In genomic region chr4:3467601-3468031, GRCh38 we compare ENCODE assay signal across 27 cellular contexts. TPM values are rescaled to one million over a fixed set of nuclear protein-coding genes. Genes with fewer than 3 reads are reported as not detected.
A peak's percentile ranks its signal among the peaks of the same experiment; 100 is the strongest.
DNase-seq lines count a peak whose midpoint lies in the region; ATAC-seq and TF ChIP-seq lines count a peak whose summit lies in the region.
"Had no signal": no experiment of that assay in that cellular context is flagged by ENCODE, and none has a peak within 500 bp of the region (broad histone marks: within the 10 kb centered on the region; RNA-seq: fewer than 3 reads in every experiment).

No MANE protein-coding gene starts in this region.

- no peaks in the 10 kb centered on the region for H4K20me1 ChIP-seq in OCI-LY7 (ENCODE audit: insufficient read depth, low read length)

- no peak overlapping the region for H2AFZ ChIP-seq in OCI-LY7 (ENCODE audit: low read length)
- H2AFZ ChIP-seq: GM23338 had no signal

- H3K27ac ChIP-seq in heart left ventricle (peak overlapping the region in 10 of 12 donors; percentile 47 to 98 (median 90)), left ventricle myocardium inferior (replicated peaks) (peak overlapping the region; percentile 93), spleen (no peak overlapping the region), OCI-LY7 (ENCODE audit: low read depth, low read length, poor library complexity, severe bottlenecking) (no peak overlapping the region), SJCRH30 (no peak overlapping the region)
- H3K27ac ChIP-seq: BLaER1 treated with 17β-estradiol and CSF1 and Interleukin-3, amounts not matched to agents 10 nM and 100 nM; HL-60; Peyer's patch had no signal

- H3K27me3 ChIP-seq in heart left ventricle (peaks cover 0 to 21% (median 9%) of the 10 kb centered on the region in 9 donors), left ventricle myocardium inferior (ENCODE audit: low read depth) (peaks cover 49% of the 10 kb centered on the region), spleen (replicated peaks in 1 of 7) (peaks cover 0 to 67% (median 34%) of the 10 kb centered on the region in 7 donors), SJCRH30 (no peaks in the 10 kb centered on the region)

- no peaks in the 10 kb centered on the region for H3K9me2 ChIP-seq in OCI-LY7 (ENCODE audit: insufficient read depth, low read length)

- POLR2A ChIA-PET in OCI-LY7 (lab: Charles Lee), result no interaction called here

- H3K36me3 ChIP-seq in heart left ventricle, result no peaks in the 10 kb centered on the region
- H3K36me3 ChIP-seq in left ventricle myocardium inferior, result no peaks in the 10 kb centered on the region
- H3K36me3 ChIP-seq in spleen, result no peaks in the 10 kb centered on the region
- no peaks in the 10 kb centered on the region for H3K36me3 ChIP-seq in OCI-LY7 (ENCODE audit: insufficient read depth, low read length)
- no peaks in the 10 kb centered on the region for H3K36me3 ChIP-seq in SJCRH30
- H3K36me3 ChIP-seq: BLaER1 treated with 17β-estradiol and CSF1 and Interleukin-3, amounts not matched to agents 10 nM and 100 nM; Peyer's patch had no signal

- H3K4me3 ChIP-seq in heart left ventricle (no peak overlapping the region), left ventricle myocardium inferior (peak overlapping the region; percentile 75), spleen (no peak overlapping the region), OCI-LY7 (ENCODE audit: low read depth, low read length, poor library complexity, severe bottlenecking) (no peak overlapping the region), SJCRH30 (no peak overlapping the region)
- H3K4me3 ChIP-seq: BLaER1 treated with 17β-estradiol and CSF1 and Interleukin-3, amounts not matched to agents 10 nM and 100 nM; GM23338; Peyer's patch had no signal

- BruUV-seq in OCI-LY7 (replicated peaks; lab: Mats Ljungman, UMichigan), result no TSS peak

- H3K4me2 ChIP-seq in OCI-LY7 (ENCODE audit: low read length), result no peak overlapping the region
- H3K4me2 ChIP-seq: BLaER1 treated with 17β-estradiol and CSF1 and Interleukin-3, amounts not matched to agents 10 nM and 100 nM; GM23338 had no signal

- H3K9me3 ChIP-seq in heart left ventricle (no peaks in the 10 kb centered on the region), left ventricle myocardium inferior (replicated peaks) (no peaks in the 10 kb centered on the region), spleen (no peaks in the 10 kb centered on the region), OCI-LY7 (ENCODE audit: low read length) (0 out of 2 replicates have a peak, but pooled peaks cover 3% of the 10 kb centered on the region), SJCRH30 (replicated peaks) (no peaks in the 10 kb centered on the region)
- H3K9me3 ChIP-seq: BLaER1 treated with 17β-estradiol and CSF1 and Interleukin-3, amounts not matched to agents 10 nM and 100 nM; Caco-2; Peyer's patch had no signal

- ATAC-seq in heart left ventricle, result no peak
- no peak for ATAC-seq in left cardiac atrium
- no peak for ATAC-seq in HG03432 (IDR thresholded peaks at IDR 0.05; ENCODE audit: unreplicated experiment)
- ATAC-seq: GM23338 had no signal

- WGBS in heart left ventricle, 4 donors, result 46 to 72% (median 69%) methylated on average over 4 to 15 of the region's 15 CpGs
- 72 to 88% (median 84%) methylated on average over 14 to 15 of the region's 15 CpGs for WGBS in spleen, 5 donors

- intact Hi-C loops in heart left ventricle (cut with DNase I), result no loop called here
- intact Hi-C loops in left cardiac atrium (cut with DNase I), result no loop called here
- intact Hi-C loops in left ventricle myocardium inferior (cut with micrococcal nuclease), result no loop called here
- intact Hi-C loops in spleen (cut with DNase I; ENCODE audit: low total_unique reads), result no loop called here
- intact Hi-C loops in OCI-LY7 (cut with micrococcal nuclease; ENCODE audit: unreplicated experiment), result no loop called here

- no peak for TF ChIP-seq POLR2A in heart left ventricle (IDR thresholded peaks at IDR 0.05)
- TF ChIP-seq POLR2A in spleen (IDR thresholded peaks at IDR 0.05), result no peak

- DNase-seq in heart left ventricle (peak in 2 of 5 donors; percentile 20 to 30), left cardiac atrium (no peak), left ventricle myocardium inferior (no peak), myocyte (ENCODE audit: low read depth) (peak; percentile 19), spleen (peak; percentile 11), OCI-LY7 (ENCODE audit: low spot score) (no peak), SJCRH30 (no peak)
- DNase-seq: 8988T, Caco-2, DMS 273 treated with DMSO at 0.1 percent for 48 hours, DMS79 treated with DMSO at 0.1 percent for 48 hours, KBM-7, MM.1S, NCI-H1092 treated with DMSO at 0.1 percent for 48 hours, NCI-H146, NCI-H2029, NCI-H226, NCI-H524, NCI-H774, Peyer's patch had no signal

- CTCF ChIA-PET in OCI-LY7 (lab: Charles Lee; ENCODE audit: unreplicated experiment), result no interaction called here

- H3K79me2 ChIP-seq in OCI-LY7 (ENCODE audit: insufficient read depth, low read depth, low read length), result no peaks in the 10 kb centered on the region

- H3K4me1 ChIP-seq in heart left ventricle (peaks cover 0 to 76% (median 14%) of the 10 kb centered on the region in 12 donors), left ventricle myocardium inferior (peaks cover 81% of the 10 kb centered on the region), spleen (peaks cover 0 to 14% (median 10%) of the 10 kb centered on the region in 6 donors), OCI-LY7 (ENCODE audit: insufficient read depth, low read length, poor library complexity, severe bottlenecking) (no peaks in the 10 kb centered on the region), SJCRH30 (peaks cover 29% of the 10 kb centered on the region)

- TF ChIP-seq CTCF in heart left ventricle (IDR thresholded peaks at IDR 0.05), result no peak
- no peak for TF ChIP-seq CTCF in left ventricle myocardium inferior (IDR thresholded peaks at IDR 0.05; ENCODE audit: borderline replicate concordance)
- TF ChIP-seq CTCF in spleen (IDR thresholded peaks at IDR 0.05 in 8 of 11, conservative IDR thresholded peaks at IDR 0.05 in 3 of 11), result no peak
- TF ChIP-seq CTCF in OCI-LY7 (conservative IDR thresholded peaks at IDR 0.05; ENCODE audit: low read length), result no peak

RNA-seq across cellular contexts. Expression of gene DOK7, which starts 4.5 kb away (rescaled TPM):
- total RNA-seq in heart left ventricle, result 10 to 100 TPM; 27.7 to 75.1 (median 39.7) TPM
- polyA plus RNA-seq in heart left ventricle, result 10 to 100 TPM; 59.1 to 89.5 TPM
- total RNA-seq in left cardiac atrium, result 10 to 100 TPM; 21.5 to 38.2 TPM
- total RNA-seq in left ventricle myocardium inferior, result 46.7 TPM
- total RNA-seq in myocyte, result 112 and 228 TPM in 2 replicates
- 86.3 TPM for polyA plus RNA-seq in myocyte (2012)
- total RNA-seq in spleen, result 1 to 10 TPM in 6 of 7 donors, under 1 TPM in 1; 0.69 to 7.1 (median 1.6) TPM
- 10 to 100 TPM in 1 of 3 donors, 1 to 10 TPM in 2; 1.7 to 13.5 (median 8.7) TPM for polyA plus RNA-seq in spleen
- total RNA-seq in OCI-LY7 (2014; rRNA removed; shearing (Covaris generic)), result not detected in 2 replicates
- 1.3 and 1.5 TPM in 2 replicates for total RNA-seq in OCI-LY7 (2022)
- 8.6 and 9.6 TPM in 2 replicates for total RNA-seq in SJCRH30 (2014; rRNA removed; shearing (Covaris generic))
- total RNA-seq: CD4-positive, alpha-beta memory T cell; G401 had no signal

RNA-seq across cellular contexts. Expression of gene HGFAC, which starts 25.8 kb away (rescaled TPM):
- total RNA-seq in heart left ventricle, result under 1 TPM in 5 of 9 donors, not detected in 4; 0.19 to 0.65 (median 0.47) TPM
- polyA plus RNA-seq in heart left ventricle, result under 1 TPM; 0.11 to 0.73 TPM
- under 1 TPM; 0.34 to 0.38 TPM for total RNA-seq in left cardiac atrium
- total RNA-seq in left ventricle myocardium inferior, result 0.80 TPM
- 0.47 and 0.48 TPM in 2 replicates for total RNA-seq in myocyte
- polyA plus RNA-seq in myocyte (2012), result 1.3 TPM
- under 1 TPM in 2 of 7 donors, not detected in 5; 0.32 to 0.47 TPM for total RNA-seq in spleen
- polyA plus RNA-seq in spleen, result under 1 TPM; 0.11 to 0.35 (median 0.22) TPM
- not detected in 2 replicates for total RNA-seq in OCI-LY7 (2014; rRNA removed; shearing (Covaris generic))
- not detected in 2 replicates for total RNA-seq in OCI-LY7 (2022)
- total RNA-seq in SJCRH30 (2014; rRNA removed; shearing (Covaris generic)), result 0.12 and 0.63 TPM in 2 replicates
- total RNA-seq: G401, HT-29, Peyer's patch had no signal
- polyA plus RNA-seq: CD4-positive, alpha-beta memory T cell; GM23338 had no signal

Comparison
In these comparisons a context has a peak if more than half of its experiments do, and no peak if none do; other contexts are left out.
1. DNase-seq: peak in myocyte (single experiment) and spleen (single experiment); none in left cardiac atrium (single experiment), left ventricle myocardium inferior (single experiment), OCI-LY7 (single experiment) and SJCRH30 (0 of 2).
2. H3K27ac ChIP-seq: peak in heart left ventricle (10 of 12) and left ventricle myocardium inferior (single experiment); none in spleen (0 of 8), OCI-LY7 (single experiment) and SJCRH30 (single experiment).